8 cellular contexts compared by ENCODE assay signal in genomic region chr17:78041401-78042179, GRCh38.
DNase-seq lines count a peak whose midpoint lies in the region; ATAC-seq lines count a peak whose summit lies in the region.

No MANE protein-coding gene starts in this region.

- peak; percentile 13 for DNase-seq in NCI-H2171 treated with DMSO at 0.1 percent for 48 hours (lab: John Stamatoyannopoulos, UW)
- DNase-seq in NCI-H2171 (lab: John Stamatoyannopoulos, UW) = no peak
- no peak for DNase-seq in activated naive CD4-positive, alpha-beta T cell treated with anti-CD3 and anti-CD28 coated beads, Interleukin-2, amount 50 U/mL, for 72 hours (ENCODE audit: low spot score in 2 of 2)
- DNase-seq in left ventricle myocardium superior = no peak
- no peak for DNase-seq in substantia nigra (lab: John Stamatoyannopoulos, UW)
- DNase-seq in stimulated activated naive CD4-positive, alpha-beta T cell (lab: John Stamatoyannopoulos, UW) = no peak

- intact Hi-C loops in left ventricle myocardium superior (cut with micrococcal nuclease) = no loop called here

- peaks cover 0 to 13% of the 10 kb centered on the region in 2 donors for H3K9me3 Mint-ChIP-seq in activated naive CD4-positive, alpha-beta T cell treated with anti-CD3 and anti-CD28 coated beads, Interleukin-2, amount 50 U/mL, for 72 hours

- peak overlapping the region; percentile 99 for H3K27ac ChIP-seq in substantia nigra (ENCODE audit: low read depth, low read length, poor library complexity, severe bottlenecking)

- peaks cover 4 to 16% of the 10 kb centered on the region in 2 donors for H3K36me3 Mint-ChIP-seq in activated naive CD4-positive, alpha-beta T cell treated with anti-CD3 and anti-CD28 coated beads, Interleukin-2, amount 50 U/mL, for 72 hours

- peak overlapping the region; percentile 32 to 63 for H3K27ac Mint-ChIP-seq in activated naive CD4-positive, alpha-beta T cell treated with anti-CD3 and anti-CD28 coated beads, Interleukin-2, amount 50 U/mL, for 72 hours

- no peak for ATAC-seq in activated naive CD4-positive, alpha-beta T cell treated with anti-CD3 and anti-CD28 coated beads, Interleukin-2, amount 50 U/mL, for 72 hours
- peak; percentile 36 for ATAC-seq in left ventricle myocardium superior
- no peak for ATAC-seq in GM18519 (IDR thresholded peaks at IDR 0.05; ENCODE audit: low FRiP score, unreplicated experiment)
- ATAC-seq in HG02973 (IDR thresholded peaks at IDR 0.05; ENCODE audit: unreplicated experiment) = no peak
